17 cellular contexts compared by ENCODE assay signal in genomic region chr22:24995649-24996180, GRCh38. TPM values are rescaled to one million over a fixed set of nuclear protein-coding genes. Genes with fewer than 3 reads are reported as not detected.
DNase-seq lines count a peak whose midpoint lies in the region; ATAC-seq and TF ChIP-seq lines count a peak whose summit lies in the region.
"Had no signal": no experiment of that assay in that cellular context is flagged by ENCODE, and none has a peak within 500 bp of the region (broad histone marks: within the 10 kb centered on the region; RNA-seq: fewer than 3 reads in every experiment).

No MANE protein-coding gene starts in this region.

- H3K27me3 Mint-ChIP-seq in type B pancreatic cell: no peaks in the 10 kb centered on the region
- peaks cover 9% of the 10 kb centered on the region for H3K27me3 Mint-ChIP-seq in activated naive CD4-positive, alpha-beta T cell treated with anti-CD3 and anti-CD28 coated beads, Interleukin-2, amount 10 ng/mL, durations not matched to agents 7 days and 5 days

- H4K20me1 ChIP-seq in PC-3 (ENCODE audit: low read length): no peaks in the 10 kb centered on the region

- H3K36me3 Mint-ChIP-seq in type B pancreatic cell: no peaks in the 10 kb centered on the region
- H3K36me3 Mint-ChIP-seq in activated naive CD4-positive, alpha-beta T cell treated with anti-CD3 and anti-CD28 coated beads, Interleukin-2, amount 10 ng/mL, durations not matched to agents 7 days and 5 days: no peaks in the 10 kb centered on the region

- H3K4me2 ChIP-seq in PC-3 (ENCODE audit: low read length): peak overlapping the region; percentile 55; the same call in 1 of the 2 replicates
- H3K4me2 ChIP-seq: BLaER1 had no signal

- no TSS peak for BruUV-seq in PC-3 (replicated peaks; lab: Mats Ljungman, UMichigan)

- no peaks in the 10 kb centered on the region for H3K27me3 ChIP-seq in cardiac muscle cell
- no peaks in the 10 kb centered on the region for H3K27me3 ChIP-seq in PC-3 (ENCODE audit: low read length)
- H3K27me3 ChIP-seq in iPS-15b (ENCODE audit: control insufficient read depth, insufficient read depth, low read length): no peaks in the 10 kb centered on the region
- H3K27me3 ChIP-seq: pancreas, tibial artery had no signal

- no peak for TF ChIP-seq CTCF in cardiac muscle cell (IDR thresholded peaks at IDR 0.05; ENCODE audit: low read depth, low read length)
- TF ChIP-seq CTCF in PC-3 (conservative IDR thresholded peaks at IDR 0.05; ENCODE audit: low read depth, low read length): no peak
- no peak for TF ChIP-seq CTCF in type B pancreatic cell (conservative IDR thresholded peaks at IDR 0.05)

- H3K27ac Mint-ChIP-seq in type B pancreatic cell: peak overlapping the region; percentile 27
- no peak overlapping the region for H3K27ac Mint-ChIP-seq in activated naive CD4-positive, alpha-beta T cell treated with anti-CD3 and anti-CD28 coated beads, Interleukin-2, amount 10 ng/mL, durations not matched to agents 7 days and 5 days
- H3K27ac Mint-ChIP-seq: activated T-cell treated with anti-CD3 and anti-CD28 coated beads, Interleukin-2, amount 50 U/mL, for 72 hours; dendritic cell treated with granulocyte-macrophage colony-stimulating factor and Interleukin-4, amounts not matched to agents 40 ng/mL and 50 ng/mL, for 4 days had no signal

- no peak for ATAC-seq in PC-3
- ATAC-seq: activated T-cell treated with anti-CD3 and anti-CD28 coated beads, Interleukin-2, amount 50 U/mL, for 72 hours; pancreas had no signal

- H2AFZ ChIP-seq in PC-3 (ENCODE audit: low read length): no peak overlapping the region

- intact Hi-C loops in cardiac septum (cut with DNase I): no loop called here
- intact Hi-C loops in PC-3 (cut with micrococcal nuclease): no loop called here

- no peaks in the 10 kb centered on the region for H3F3A ChIP-seq in PC-3 (ENCODE audit: low read length, unreplicated experiment)

- H3K9me3 ChIP-seq in cardiac muscle cell (ENCODE audit: low read depth) (no peaks in the 10 kb centered on the region), PC-3 (ENCODE audit: low read length) (no peaks in the 10 kb centered on the region), iPS-15b (ENCODE audit: control insufficient read depth, insufficient read depth, low read length) (no peaks in the 10 kb centered on the region)
- H3K9me3 ChIP-seq: BLaER1, pancreas, SK-N-SH, tibial artery had no signal

- POLR2A ChIA-PET in PC-3 (lab: Charles Lee; ENCODE audit: unreplicated experiment): interaction anchor here (0.6 kb wide), 1 partner anchor 9 kb away, joined by 15 read pairs; no protein-coding TSS in a partner anchor

- peaks cover 27% of the 10 kb centered on the region for H3K4me1 ChIP-seq in cardiac muscle cell (ENCODE audit: low read depth)
- peaks cover 63% of the 10 kb centered on the region for H3K4me1 ChIP-seq in PC-3 (ENCODE audit: insufficient read depth, low read length)
- peaks cover 27% of the 10 kb centered on the region for H3K4me1 ChIP-seq in iPS-15b (ENCODE audit: control insufficient read depth, insufficient read depth, low read length)
- H3K4me1 ChIP-seq: BLaER1, pancreas had no signal

- H3K4me3 ChIP-seq in cardiac muscle cell (no peak overlapping the region), PC-3 (ENCODE audit: low read length) (no peak overlapping the region), iPS-15b (ENCODE audit: low read depth, low read length) (peak overlapping the region; percentile 3)
- H3K4me3 ChIP-seq: BLaER1, pancreas, tibial artery had no signal

- peaks cover 17% of the 10 kb centered on the region for H3K4me1 Mint-ChIP-seq in type B pancreatic cell (ENCODE audit: unreplicated experiment)
- H3K4me1 Mint-ChIP-seq in activated naive CD4-positive, alpha-beta T cell treated with anti-CD3 and anti-CD28 coated beads, Interleukin-2, amount 10 ng/mL, durations not matched to agents 7 days and 5 days: peaks cover 62% of the 10 kb centered on the region

- H3K9me3 Mint-ChIP-seq in type B pancreatic cell: no peaks in the 10 kb centered on the region
- no peaks in the 10 kb centered on the region for H3K9me3 Mint-ChIP-seq in activated naive CD4-positive, alpha-beta T cell treated with anti-CD3 and anti-CD28 coated beads, Interleukin-2, amount 10 ng/mL, durations not matched to agents 7 days and 5 days
- H3K9me3 Mint-ChIP-seq: activated T-cell treated with anti-CD3 and anti-CD28 coated beads, Interleukin-2, amount 50 U/mL, for 72 hours; dendritic cell treated with granulocyte-macrophage colony-stimulating factor and Interleukin-4, amounts not matched to agents 40 ng/mL and 50 ng/mL, for 4 days had no signal

- DNase-seq in cardiac muscle cell (ENCODE audit: low read depth in 1 of 2, low spot score in 1 of 2): no peak
- DNase-seq in cardiac septum (ENCODE audit: low spot score): no peak
- no peak for DNase-seq in PC-3
- DNase-seq in type B pancreatic cell (ENCODE audit: extremely low spot score, unreplicated experiment): no peak
- DNase-seq in activated CD8-positive, alpha-beta memory T cell treated with anti-CD3 and anti-CD28 coated beads, Interleukin-2, amount 50 U/mL, for 4 hours: no peak
- DNase-seq in activated naive CD4-positive, alpha-beta T cell treated with anti-CD3 and anti-CD28 coated beads, Interleukin-2, amount 10 ng/mL, durations not matched to agents 7 days and 5 days: no peak
- no peak for DNase-seq in hypothalamus (lab: John Stamatoyannopoulos, UW)
- DNase-seq: activated T-cell treated with anti-CD3 and anti-CD28 coated beads, Interleukin-2, amount 50 U/mL, for 72 hours; anterior cingulate cortex; DMS79 treated with DMSO at 0.1 percent for 48 hours; pancreas; SK-N-SH; tibial artery had no signal

- H3K9ac ChIP-seq in PC-3 (ENCODE audit: low read length) (peak overlapping the region; percentile 4; the same call in 1 of the 2 replicates), iPS-15b (ENCODE audit: low read depth, low read length) (peak overlapping the region; percentile 41)
- H3K9ac ChIP-seq: BLaER1, SK-N-SH had no signal

- H3K36me3 ChIP-seq in cardiac muscle cell (no peaks in the 10 kb centered on the region), PC-3 (ENCODE audit: low read depth, low read length) (no peaks in the 10 kb centered on the region), iPS-15b (ENCODE audit: control insufficient read depth, insufficient read depth, low read length) (no peaks in the 10 kb centered on the region)
- H3K36me3 ChIP-seq: BLaER1, pancreas, tibial artery had no signal

- peaks cover 44% of the 10 kb centered on the region for H3K79me2 ChIP-seq in PC-3 (ENCODE audit: low read length)

- no peaks in the 10 kb centered on the region for H3K9me2 ChIP-seq in PC-3 (replicated peaks; ENCODE audit: low read length)
- H3K9me2 ChIP-seq: SK-N-SH had no signal

- no peak overlapping the region for H3K4me3 Mint-ChIP-seq in type B pancreatic cell
- no peak overlapping the region for H3K4me3 Mint-ChIP-seq in activated naive CD4-positive, alpha-beta T cell treated with anti-CD3 and anti-CD28 coated beads, Interleukin-2, amount 10 ng/mL, durations not matched to agents 7 days and 5 days
- H3K4me3 Mint-ChIP-seq: activated T-cell treated with anti-CD3 and anti-CD28 coated beads, Interleukin-2, amount 50 U/mL, for 72 hours; dendritic cell treated with granulocyte-macrophage colony-stimulating factor and Interleukin-4, amounts not matched to agents 40 ng/mL and 50 ng/mL, for 4 days had no signal

- H3K27ac ChIP-seq in cardiac muscle cell (peak overlapping the region; percentile 92), PC-3 (ENCODE audit: low read length) (peak overlapping the region; percentile 74)
- H3K27ac ChIP-seq: BLaER1, pancreas, tibial artery had no signal

- CTCF ChIA-PET in PC-3 (lab: Charles Lee): no interaction called here
- CTCF ChIA-PET in activated naive CD4-positive, alpha-beta T cell treated with anti-CD3 and anti-CD28 coated beads, Interleukin-2, amount 10 ng/mL, durations not matched to agents 7 days and 5 days (lab: Charles Lee): interaction anchor here (0.8 to 2.0 kb wide), 3 partner anchors 50 to 55 kb away, joined by 3 to 9 read pairs (median 4); no protein-coding TSS in a partner anchor

RNA-seq across cellular contexts. Expression of gene KIAA1671, which starts 43.2 kb away (rescaled TPM):
- 18.7 and 37.3 TPM in 2 replicates for total RNA-seq in cardiac muscle cell
- polyA plus RNA-seq in cardiac muscle cell: 10.9 and 12.8 TPM in 2 replicates
- 12.3 TPM for total RNA-seq in cardiac septum
- 18.6 and 22.1 TPM in 2 replicates for total RNA-seq in PC-3 (2014; rRNA removed)
- total RNA-seq in type B pancreatic cell (ENCODE audit: low replicate concordance): 22.9 and 28.5 TPM in 2 replicates

RNA-seq across cellular contexts. Expression of gene LHFPL7, which starts 49.2 kb away (rescaled TPM):
- not detected in 2 replicates for total RNA-seq in cardiac muscle cell
- not detected in 2 replicates for polyA plus RNA-seq in cardiac muscle cell
- total RNA-seq in cardiac septum: not detected
- not detected in 2 replicates for total RNA-seq in PC-3 (2014; rRNA removed)
- total RNA-seq in type B pancreatic cell (ENCODE audit: low replicate concordance): not detected in 2 replicates
- total RNA-seq: activated T-cell treated with anti-CD3 and anti-CD28 coated beads, Interleukin-2, amount 50 U/mL, for 72 hours; mesenteric fat pad; pancreas had no signal
- polyA plus RNA-seq: pancreas, SK-N-SH had no signal
